In the genomic region with DNA sequence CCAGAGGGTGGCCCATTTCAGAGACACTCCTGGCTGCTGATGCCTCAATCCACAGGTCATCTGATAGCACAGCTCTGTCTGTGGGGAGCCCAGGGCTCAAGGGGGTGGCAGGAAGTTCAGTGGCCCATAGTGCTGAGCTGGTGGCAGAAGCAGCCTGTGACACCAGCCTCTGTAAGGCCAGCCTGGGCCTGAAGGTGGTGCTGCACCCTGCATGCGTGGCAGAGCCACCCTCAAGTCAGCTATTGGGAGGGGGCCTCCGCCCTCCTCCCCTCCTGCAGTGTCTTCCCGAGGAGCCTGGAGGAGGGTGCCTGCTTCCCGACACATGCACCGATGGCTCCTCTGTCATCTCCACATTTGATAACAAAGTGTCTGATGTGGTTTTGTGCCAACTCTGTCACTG, we compare ENCODE assay signal across 8 cellular contexts. TPM values are rescaled to one million over a fixed set of nuclear protein-coding genes. Genes with fewer than 3 reads are reported as not detected.
DNase-seq lines count a peak whose midpoint lies in the region; ATAC-seq and TF ChIP-seq lines count a peak whose summit lies in the region.

No MANE protein-coding gene starts in this region.

- DNase-seq in GDM1 (lab: John Stamatoyannopoulos, UW): peak; percentile 66
- DNase-seq in GM19240 (ENCODE audit: insufficient read length, low spot score): peak; percentile 40
- DNase-seq in WERI-Rb-1: peak; percentile 78
- DNase-seq in left ventricle myocardium superior: peak; percentile 65
- DNase-seq in activated gamma-delta T cell (lab: John Stamatoyannopoulos, UW): no peak
- DNase-seq in effector CD4-positive, alpha-beta T cell: no peak
- DNase-seq in COLO829 (ENCODE audit: low spot score): no peak

- no peak overlapping the region for H3K4me3 ChIP-seq in WERI-Rb-1 (ENCODE audit: low read depth, low read length)

- no peaks in the 10 kb centered on the region for H3K9me3 ChIP-seq in WERI-Rb-1 (ENCODE audit: severe bottlenecking)

- H3K27me3 ChIP-seq in WERI-Rb-1 (ENCODE audit: insufficient read depth, low read depth, severe bottlenecking): no peaks in the 10 kb centered on the region

- peak; percentile 99 for TF ChIP-seq CTCF in WERI-Rb-1 (IDR thresholded peaks at IDR 0.05; ENCODE audit: low read depth, low read length)

- H3K36me3 ChIP-seq in WERI-Rb-1: no peaks in the 10 kb centered on the region

- ATAC-seq in HG03103 (IDR thresholded peaks at IDR 0.05; ENCODE audit: low read depth, unreplicated experiment): peak; percentile 69
- peak; percentile 76 for ATAC-seq in left ventricle myocardium superior

- no peak overlapping the region for H3K27ac ChIP-seq in WERI-Rb-1

- intact Hi-C loops in left ventricle myocardium superior (cut with micrococcal nuclease): loop anchor here (5.0 kb wide), 1 partner anchor 37 kb away; no protein-coding TSS in a partner anchor

RNA-seq across cellular contexts. Expression of a gene that starts 3.0 kb away (rescaled TPM):
- total RNA-seq in left ventricle myocardium superior: 1.3 TPM

RNA-seq across cellular contexts. Expression of a gene that starts 21.4 kb away (rescaled TPM):
- 10.3 TPM for total RNA-seq in left ventricle myocardium superior

RNA-seq across cellular contexts. Expression of a gene that starts 41.3 kb away (rescaled TPM):
- not detected for total RNA-seq in left ventricle myocardium superior

RNA-seq across cellular contexts. Expression of a gene that starts 59.7 kb away (rescaled TPM):
- total RNA-seq in left ventricle myocardium superior: 586 TPM

Comparison
In these comparisons a context has a peak if more than half of its experiments do, and no peak if none do; other contexts are left out.
1. DNase-seq: peak in GDM1 (single experiment), GM19240 (single experiment), WERI-Rb-1 (single experiment) and left ventricle myocardium superior (single experiment); none in activated gamma-delta T cell (single experiment), effector CD4-positive, alpha-beta T cell (single experiment) and COLO829 (single experiment).